9 cellular contexts compared by ENCODE assay signal in genomic region chr6:106145741-106146227, GRCh38. TPM values are rescaled to one million over a fixed set of nuclear protein-coding genes. Genes with fewer than 3 reads are reported as not detected.
DNase-seq lines count a peak whose midpoint lies in the region; ATAC-seq, FAIRE-seq and TF ChIP-seq lines count a peak whose summit lies in the region.
"Had no signal": no experiment of that assay in that cellular context is flagged by ENCODE, and none has a peak within 500 bp of the region (broad histone marks: within the 10 kb centered on the region; RNA-seq: fewer than 3 reads in every experiment).

No MANE protein-coding gene starts in this region.

- H4K8ac ChIP-seq in H1 (ENCODE audit: extremely low read depth, insufficient read depth, low read length), result no peak overlapping the region

- no peak overlapping the region for H3K27ac Mint-ChIP-seq in Caco-2 (ENCODE audit: unreplicated experiment)

- H4K20me1 ChIP-seq in H1 (replicated peaks in 1 of 2; ENCODE audit: control insufficient read depth in 1 of 2, insufficient read depth in 2 of 2, low read length in 2 of 2), result no peaks in the 10 kb centered on the region

- no peak overlapping the region for H2AK5ac ChIP-seq in H1 (ENCODE audit: low read depth, low read length)

- H3K27me3 Mint-ChIP-seq in Caco-2 (ENCODE audit: insufficient read depth, unreplicated experiment), result no peaks in the 10 kb centered on the region

- peak overlapping the region in 1 of 2 experiments; percentile 50; a peak in 2 of 4 replicates for H3K4me2 ChIP-seq in H1 (ENCODE audit: insufficient read depth in 1 of 2, low read depth in 2 of 2, low read length in 2 of 2)

- no peak overlapping the region for H4K91ac ChIP-seq in H1 (replicated peaks; ENCODE audit: insufficient read length, low read length)

- peaks cover 3% of the 10 kb centered on the region; the same call in 1 of the 2 replicates for H3K23me2 ChIP-seq in H1 (ENCODE audit: low read depth, low read length)

- CTCF ChIA-PET in H1 (lab: Charles Lee; ENCODE audit: partially characterized antibody), result interaction anchor here (0.9 to 2.1 kb wide), 5 partner anchors 9 to 77 kb away, joined by 3 to 7 read pairs (median 4); no protein-coding TSS in a partner anchor
- CTCF ChIA-PET in Caco-2 (lab: Charles Lee), result no interaction called here

- no peak for TF ChIP-seq EP300 in H1 (IDR thresholded peaks at IDR 0.05; ENCODE audit: borderline replicate concordance in 1 of 2, low read depth in 2 of 2, low read length in 2 of 2)

- no peaks in the 10 kb centered on the region for H3K36me3 Mint-ChIP-seq in Caco-2 (ENCODE audit: insufficient read depth, unreplicated experiment)
- H3K36me3 Mint-ChIP-seq: naive thymus-derived CD8-positive, alpha-beta T cell had no signal

- peak overlapping the region; percentile 89 for H2AFZ ChIP-seq in H1 (ENCODE audit: low read length)

- no peaks in the 10 kb centered on the region for H3K79me1 ChIP-seq in H1 (ENCODE audit: low read depth, low read length)

- H3K79me2 ChIP-seq in H1 (ENCODE audit: control insufficient read depth in 1 of 2, insufficient read depth in 2 of 2, low read length in 2 of 2), result no peaks in the 10 kb centered on the region

- no peak overlapping the region for H2BK12ac ChIP-seq in H1 (ENCODE audit: low read depth, low read length)

- H3K4me3 ChIP-seq in H1 (ENCODE audit: extremely low read depth in 1 of 4, insufficient read depth in 2 of 4, low read depth in 3 of 4, low read length in 4 of 4) (no peak overlapping the region), Caco-2 (ENCODE audit: low read depth, low read length) (no peak overlapping the region)
- H3K4me3 ChIP-seq in effector memory CD4-positive, alpha-beta T cell (ENCODE audit: insufficient read depth, low read depth, low read length, poor library complexity, severe bottlenecking), result no peak overlapping the region

- no peak overlapping the region for H4K5ac ChIP-seq in H1 (ENCODE audit: insufficient read length, low read depth, low read length)

- no peak overlapping the region for H3K27ac ChIP-seq in H1 (ENCODE audit: low read depth, low read length)
- H3K27ac ChIP-seq in effector memory CD4-positive, alpha-beta T cell (ENCODE audit: insufficient read depth, low read length, poor library complexity, severe bottlenecking), result no peak overlapping the region

- H3K4me3 Mint-ChIP-seq in Caco-2 (ENCODE audit: unreplicated experiment), result no peak overlapping the region
- H3K4me3 Mint-ChIP-seq: naive thymus-derived CD8-positive, alpha-beta T cell had no signal

- intact Hi-C loops in Caco-2 (cut with micrococcal nuclease; ENCODE audit: unreplicated experiment), result no loop called here

- H2BK15ac ChIP-seq in H1 (ENCODE audit: low read length), result no peak overlapping the region

- POLR2A ChIA-PET in H1 (lab: Charles Lee; ENCODE audit: partially characterized antibody) (no interaction called here), Caco-2 (lab: Charles Lee) (no interaction called here)

- WGBS in H1 (ENCODE audit: extremely low coverage in 1 of 2, insufficient coverage in 1 of 2, insufficient read length in 1 of 2, insufficient replicate concordance in 2 of 2, low coverage in 1 of 2, low lambda C conversion rate in 2 of 2, missing lambda C conversion rate in 1 of 2), 2 experiments, result 45% methylated on average over 7 of the region's 7 CpGs; no CpG with 5 or more reads in 1 of the 2 experiments

- H3K9me3 Mint-ChIP-seq in Caco-2 (ENCODE audit: unreplicated experiment), result no peaks in the 10 kb centered on the region
- H3K9me3 Mint-ChIP-seq: naive thymus-derived CD8-positive, alpha-beta T cell had no signal

- in situ Hi-C loops in ACHN (cut with HindIII; ENCODE audit: low pct_ligation_motif_present, low pct_unique_long_range_greater_than_20kb, low sequenced_read_pairs), result no loop called here

- TF ChIP-seq RAD21 in H1 (IDR thresholded peaks at IDR 0.05 in 1 of 2, conservative IDR thresholded peaks at IDR 0.05 in 1 of 2; ENCODE audit: low read depth in 2 of 2, low read length in 2 of 2), result no peak

- 0 out of 2 replicates have a peak overlapping the region, but pooled peaks have one; percentile 17 for H2BK5ac ChIP-seq in H1 (ENCODE audit: low read depth, low read length)

- peak; percentile 38 for ATAC-seq in GM21515 (IDR thresholded peaks at IDR 0.05; ENCODE audit: unreplicated experiment)
- ATAC-seq: naive thymus-derived CD8-positive, alpha-beta T cell had no signal

- no peak overlapping the region for H3K56ac ChIP-seq in H1 (replicated peaks; ENCODE audit: insufficient read length, low read depth, low read length)

- H3K4me1 ChIP-seq in H1 (replicated peaks in 1 of 4; ENCODE audit: control insufficient read depth in 3 of 4, insufficient read depth in 4 of 4, low read length in 3 of 4), result peaks cover 0 to 8% (median 7%) of the 10 kb centered on the region in 4 experiments; a peak in 4 of 7 replicates
- no peaks in the 10 kb centered on the region for H3K4me1 ChIP-seq in Caco-2
- peaks cover 15% of the 10 kb centered on the region for H3K4me1 ChIP-seq in effector memory CD4-positive, alpha-beta T cell (ENCODE audit: control insufficient read depth, insufficient read depth, low read length, poor library complexity, severe bottlenecking)

- BruUV-seq in Caco-2 (replicated peaks; lab: Mats Ljungman, UMichigan), result no TSS peak

- no peak overlapping the region for H3K23ac ChIP-seq in H1 (ENCODE audit: insufficient read length)

- FAIRE-seq in GM18507 (lab: Jason Lieb, UNC) (peak; percentile 96), H1 (lab: Jason Lieb, UNC) (no peak)

- no peak for TF ChIP-seq POLR2A in H1 (IDR thresholded peaks at IDR 0.05; ENCODE audit: control extremely low read depth in 1 of 2, low read depth in 2 of 2, low read length in 2 of 2)

- no peaks in the 10 kb centered on the region for H3K9me3 ChIP-seq in H1 (ENCODE audit: insufficient read depth in 2 of 2, low read depth in 1 of 2, low read length in 1 of 2)
- no peaks in the 10 kb centered on the region for H3K9me3 ChIP-seq in Caco-2
- no peaks in the 10 kb centered on the region for H3K9me3 ChIP-seq in effector memory CD4-positive, alpha-beta T cell (ENCODE audit: control insufficient read depth, low read length)

- H3K14ac ChIP-seq in H1 (ENCODE audit: insufficient read length), result no peak overlapping the region

- H3K36me3 ChIP-seq in H1 (ENCODE audit: control insufficient read depth in 2 of 4, insufficient read depth in 4 of 4, low read length in 3 of 4) (no peaks in the 10 kb centered on the region), Caco-2 (ENCODE audit: control insufficient read depth, insufficient read depth, low read length) (no peaks in the 10 kb centered on the region)
- H3K36me3 ChIP-seq in effector memory CD4-positive, alpha-beta T cell (ENCODE audit: control insufficient read depth, insufficient read depth, low read length), result no peaks in the 10 kb centered on the region

- H2BK20ac ChIP-seq in H1 (ENCODE audit: low read length), result no peak overlapping the region

- DNase-seq in GM18507 (ENCODE audit: extremely low spot score, insufficient read length, low read depth) (no peak), HT1080 (ENCODE audit: low read depth) (peak; percentile 56), H1 (ENCODE audit: low read depth in 1 of 2, low spot score in 2 of 2) (no peak), NCI-H526 (lab: John Stamatoyannopoulos, UW) (no peak), Caco-2 (no peak), ACHN (no peak)
- DNase-seq in effector memory CD4-positive, alpha-beta T cell, result no peak
- DNase-seq: naive thymus-derived CD8-positive, alpha-beta T cell had no signal

- H2BK120ac ChIP-seq in H1 (replicated peaks; ENCODE audit: low read depth, low read length), result no peak overlapping the region

- H3K27me3 ChIP-seq in H1 (replicated peaks in 1 of 4; ENCODE audit: control insufficient read depth in 3 of 4, extremely low read depth in 1 of 4, insufficient read depth in 3 of 4, low read length in 3 of 4) (no peaks in the 10 kb centered on the region), Caco-2 (replicated peaks; ENCODE audit: control insufficient read depth, insufficient read depth, low read length) (no peaks in the 10 kb centered on the region)
- H3K27me3 ChIP-seq in effector memory CD4-positive, alpha-beta T cell (replicated peaks; ENCODE audit: control insufficient read depth, insufficient read depth, low read length, poor library complexity, severe bottlenecking), result no peaks in the 10 kb centered on the region

- H3K4me1 Mint-ChIP-seq in Caco-2 (ENCODE audit: low read depth, unreplicated experiment), result no peaks in the 10 kb centered on the region

- H3K9ac ChIP-seq in H1 (replicated peaks in 1 of 4; ENCODE audit: extremely low read depth in 1 of 4, low read depth in 3 of 4, low read length in 3 of 4), result no peak overlapping the region

- TF ChIP-seq CTCF in H1 (IDR thresholded peaks at IDR 0.05; ENCODE audit: control extremely low read depth in 1 of 3, insufficient read depth in 1 of 3, low read depth in 1 of 3, low read length in 3 of 3) (no peak), Caco-2 (IDR thresholded peaks at IDR 0.05; ENCODE audit: insufficient read depth in 1 of 2, low read depth in 1 of 2, low read length in 1 of 2, severe bottlenecking in 1 of 2, unreplicated experiment in 1 of 2) (no peak)

- no peak overlapping the region; the same call in 1 of the 2 replicates for H3K18ac ChIP-seq in H1 (ENCODE audit: extremely low read depth, low read length)

- H3K4ac ChIP-seq in H1 (replicated peaks; ENCODE audit: insufficient read length, low read depth, low read length), result no peak overlapping the region

TF ChIP-seq in H1, 55 proteins besides CTCF, POLR2A, EP300 and RAD21 (continues in another document):
- TF ChIP-seq TCF12 (IDR thresholded peaks at IDR 0.05; ENCODE audit: low read depth, low read length) (no peak), GTF2F1 (IDR thresholded peaks at IDR 0.05; ENCODE audit: borderline replicate concordance, low read depth, low read length) (no peak), RFX5 (IDR thresholded peaks at IDR 0.05; ENCODE audit: borderline replicate concordance, low read depth, low read length) (no peak), RXRA (IDR thresholded peaks at IDR 0.05; ENCODE audit: insufficient read depth, low read depth, low read length) (no peak), KDM5A (IDR thresholded peaks at IDR 0.05; ENCODE audit: low read length) (no peak), SUZ12 (IDR thresholded peaks at IDR 0.05; ENCODE audit: low read length) (no peak), SIRT6 (IDR thresholded peaks at IDR 0.05; ENCODE audit: low read length) (no peak)

RNA-seq across cellular contexts. Expression of gene PRDM1, which starts 59.6 kb away (rescaled TPM):
- 4.9 and 5.7 TPM in 2 replicates for total RNA-seq in HT1080 (2014; rRNA removed; shearing (Covaris generic))
- polyA plus RNA-seq in HT1080 (2015; cell fraction: cytosol; rRNA removed), result 1.5 and 1.7 TPM in 2 replicates
- polyA plus RNA-seq in HT1080 (2015; cell fraction: nucleus; rRNA removed), result 2.3 and 2.7 TPM in 2 replicates
- 0.74 and 1.1 TPM in 2 replicates for total RNA-seq in H1 (2021; fragmentation: NEBNext Ultra II Directional; extraction: Animal tissue kit (Norgen Biotek cat#: 25700))
- 0.17 and 0.21 TPM in 2 replicates for polyA plus RNA-seq in H1 (2011; rRNA removed)
- 0.10 TPM for polyA plus RNA-seq in H1 (2011; cell fraction: cytosol; rRNA removed)
- 0.31 TPM for polyA plus RNA-seq in H1 (2011; cell fraction: nucleus; rRNA removed)
- polyA plus RNA-seq in H1 (2012, experiment 1 of 2), result 0.29 to 0.72 TPM (median 0.37 TPM) in 4 replicates
- 0.35 TPM for polyA plus RNA-seq in H1 (2012, experiment 2 of 2)
- 0.45 TPM for polyA plus RNA-seq in H1 (2013, experiment 1 of 2)
- 0.39 TPM for polyA plus RNA-seq in H1 (2013, experiment 2 of 2)
- 0.35 and 2.6 TPM in 2 replicates for polyA minus RNA-seq in H1 (2011; rRNA and poly(A)+ RNA removed)
- not detected for polyA minus RNA-seq in H1 (2011; cell fraction: cytosol; rRNA and poly(A)+ RNA removed)
- 0.40 TPM for polyA minus RNA-seq in H1 (2011; cell fraction: nucleus; rRNA and poly(A)+ RNA removed)
- 10.4 and 11.4 TPM in 2 replicates for total RNA-seq in Caco-2 (2022)
